Comparison of ENCODE assay signal across 2 cellular contexts in genomic region chr20:12044969-12045368, GRCh38.
TF ChIP-seq lines count a peak whose summit lies in the region.

No MANE protein-coding gene starts in this region.

TF ChIP-seq in HepG2, 621 proteins besides CTCF, POLR2A, EP300 and RAD21:
- peak; percentile 86 for TF ChIP-seq HNRNPK (IDR thresholded peaks at IDR 0.05; ENCODE audit: low read depth, low read length, poor library complexity, severe bottlenecking)
- TF ChIP-seq PCBP2 (optimal IDR thresholded peaks at IDR 0.05; ENCODE audit: low read depth, low read length, poor library complexity, severe bottlenecking) = peak; percentile 91
- no peak for TF ChIP-seq ZNF124 (CRISPR knock-in tag; IDR thresholded peaks at IDR 0.05)
- peak; percentile 82; the same call in 1 of the 2 replicates for TF ChIP-seq PCBP1 (IDR thresholded peaks at IDR 0.05; ENCODE audit: borderline replicate concordance, low read depth, low read length)

TF ChIP-seq in K562, 482 proteins besides CTCF, POLR2A, EP300 and RAD21 (continued from another document):
- TF ChIP-seq HNRNPK (IDR thresholded peaks at IDR 0.05; ENCODE audit: low read depth, low read length, poor library complexity, severe bottlenecking) = peak; percentile 27
